ENCODE assay signal across 1 cellular context in the genomic region with DNA sequence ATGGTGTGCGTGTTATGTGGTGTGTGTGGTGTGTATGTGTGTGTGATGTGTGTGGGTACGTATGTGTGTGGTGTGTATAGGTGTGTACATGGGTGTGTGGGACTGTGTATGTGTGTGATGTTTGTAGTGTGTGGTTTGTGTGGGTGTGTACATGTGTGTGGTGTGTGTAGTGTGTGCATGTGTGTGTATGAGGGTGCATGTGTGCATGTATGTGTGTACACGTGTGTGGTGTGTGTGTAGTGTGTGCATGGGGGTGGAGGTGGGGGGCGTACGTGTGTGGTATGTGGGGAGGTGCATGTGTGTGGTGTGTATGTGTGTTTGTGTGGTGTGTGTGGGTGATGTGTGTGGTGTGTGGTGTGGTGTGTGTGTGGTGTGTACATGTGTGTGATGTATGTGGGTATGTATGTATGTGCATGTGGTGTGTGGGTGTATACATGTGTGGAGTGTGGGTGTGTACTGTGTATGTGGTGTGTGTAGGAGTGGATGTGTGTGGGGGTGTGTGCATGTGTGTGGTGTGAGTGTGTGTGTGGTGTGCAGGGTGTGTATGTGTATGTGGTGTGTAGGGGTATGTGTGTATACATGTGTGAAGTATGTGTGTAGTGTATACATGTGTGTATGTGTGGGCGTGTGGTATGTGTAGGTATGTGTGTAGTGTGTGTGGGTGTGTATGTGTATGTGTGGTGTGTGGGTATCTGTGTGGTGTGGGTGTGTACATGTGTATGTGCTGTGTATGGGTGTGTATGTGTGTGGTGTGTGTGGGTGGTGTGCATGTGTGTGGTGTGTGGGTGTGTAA.
TF ChIP-seq lines count a peak whose summit lies in the region.

No MANE protein-coding gene starts in this region.

TF ChIP-seq in H1, 55 proteins besides CTCF, POLR2A, EP300 and RAD21:
- no peak for TF ChIP-seq EZH2 (IDR thresholded peaks at IDR 0.05; ENCODE audit: low read depth, low read length, severe bottlenecking)
- TF ChIP-seq YY1 (IDR thresholded peaks at IDR 0.05; ENCODE audit: low read depth, low read length) = no peak
- TF ChIP-seq NRF1 (IDR thresholded peaks at IDR 0.05; ENCODE audit: low read depth, low read length) = no peak
- TF ChIP-seq MAFK (IDR thresholded peaks at IDR 0.05; ENCODE audit: low read depth, low read length) = no peak
